ENCODE assay signal across 1 cellular context in genomic region chr17:37220609-37220953, GRCh38.
TF ChIP-seq lines count a peak whose summit lies in the region.

No MANE protein-coding gene starts in this region.

TF ChIP-seq in HCT116, 20 proteins besides CTCF, POLR2A, EP300 and RAD21 (continued from another document):
- no peak for TF ChIP-seq ZNF274 (IDR thresholded peaks at IDR 0.05; ENCODE audit: low read depth, low read length)
- no peak for TF ChIP-seq EZH2 (IDR thresholded peaks at IDR 0.05)
- TF ChIP-seq SIN3A (IDR thresholded peaks at IDR 0.05; ENCODE audit: low read depth), result no peak
- TF ChIP-seq EGR1 (IDR thresholded peaks at IDR 0.05; ENCODE audit: low read depth), result no peak
- TF ChIP-seq POLR2AphosphoS5 (IDR thresholded peaks at IDR 0.05; ENCODE audit: low read depth, low read length), result no peak
- no peak for TF ChIP-seq CEBPB (IDR thresholded peaks at IDR 0.05; ENCODE audit: low read depth)
